In the genomic region with DNA sequence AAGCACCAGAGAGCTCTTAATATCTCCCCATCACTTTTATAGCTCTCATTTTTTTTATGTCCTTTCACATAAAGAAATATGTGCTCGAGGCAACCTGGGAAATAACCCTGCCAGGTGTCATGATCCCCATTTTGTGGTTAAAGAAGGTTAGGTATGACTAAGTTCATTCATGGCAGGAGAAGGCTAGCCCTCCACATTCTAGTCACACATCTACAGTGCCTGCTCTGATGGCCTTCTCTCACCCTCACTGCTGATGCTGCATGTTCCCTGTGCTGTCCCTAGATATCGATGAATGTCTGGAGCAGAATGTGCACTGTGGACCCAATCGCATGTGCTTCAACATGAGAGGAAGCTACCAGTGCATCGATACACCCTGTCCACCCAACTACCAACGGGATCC, we compare ENCODE assay signal across 8 cellular contexts.
DNase-seq lines count a peak whose midpoint lies in the region; ATAC-seq and TF ChIP-seq lines count a peak whose summit lies in the region.

No MANE protein-coding gene starts in this region.

- no peak overlapping the region for H2BK120ac ChIP-seq in mesenchymal stem cell (ENCODE audit: low read depth, low read length)

- H2AFZ ChIP-seq in mesenchymal stem cell (ENCODE audit: low read depth, low read length): peak overlapping the region; percentile 48

- H3K27ac ChIP-seq in mesenchymal stem cell (ENCODE audit: low read length, poor library complexity, severe bottlenecking) (peak overlapping the region; percentile 91), testis (no peak overlapping the region)
- H3K27ac ChIP-seq in effector memory CD4-positive, alpha-beta T cell (ENCODE audit: insufficient read depth, low read length, poor library complexity, severe bottlenecking): no peak overlapping the region

- H3K23ac ChIP-seq in mesenchymal stem cell (ENCODE audit: low read length in 2 of 2): no peak overlapping the region

- H2BK5ac ChIP-seq in mesenchymal stem cell (ENCODE audit: low read depth, low read length, poor library complexity, severe bottlenecking): no peak overlapping the region

- H3K4me1 ChIP-seq in mesenchymal stem cell (ENCODE audit: control insufficient read depth, insufficient read depth, low read depth, low read length) (peaks cover 9% of the 10 kb centered on the region), testis (no peaks in the 10 kb centered on the region)
- no peaks in the 10 kb centered on the region for H3K4me1 ChIP-seq in effector memory CD4-positive, alpha-beta T cell (ENCODE audit: control insufficient read depth, insufficient read depth, low read length, poor library complexity, severe bottlenecking)

- ATAC-seq in GM19025 (IDR thresholded peaks at IDR 0.05; ENCODE audit: low read depth, unreplicated experiment) (peak; percentile 38), HG02678 (IDR thresholded peaks at IDR 0.05; ENCODE audit: unreplicated experiment) (peak; percentile 59)

- peak overlapping the region; percentile 46 for H2AK5ac ChIP-seq in mesenchymal stem cell (ENCODE audit: low read length, severe bottlenecking)

- H3K4ac ChIP-seq in mesenchymal stem cell (ENCODE audit: low read depth in 1 of 2, low read length in 2 of 2): peak overlapping the region in 1 of 2 experiments; percentile 64

- H3K79me1 ChIP-seq in mesenchymal stem cell (replicated peaks; ENCODE audit: low read length, poor library complexity, severe bottlenecking): no peaks in the 10 kb centered on the region

- no peak for TF ChIP-seq CTCF in testis (IDR thresholded peaks at IDR 0.05)

- peak overlapping the region; percentile 46 to 59 for H3K18ac ChIP-seq in mesenchymal stem cell (ENCODE audit: low read depth in 1 of 2, low read length in 2 of 2)

- DNase-seq in NCI-H226: peak; percentile 31
- DNase-seq in mesenchymal stem cell: no peak
- DNase-seq in NOMO-1 (lab: John Stamatoyannopoulos, UW; ENCODE audit: unreplicated experiment in 2 of 2): no peak
- no peak for DNase-seq in cortex of kidney (lab: John Stamatoyannopoulos, UW)
- DNase-seq in effector memory CD4-positive, alpha-beta T cell: no peak
- no peak for DNase-seq in testis

- WGBS in mesenchymal stem cell: 40% methylated on average over 5 of the region's 5 CpGs
- WGBS in testis, 2 donors: 91 to 93% methylated on average over 5 of the region's 5 CpGs

- H3K36me3 ChIP-seq in mesenchymal stem cell (ENCODE audit: control insufficient read depth in 1 of 2, insufficient read depth in 2 of 2, low read depth in 1 of 2, low read length in 2 of 2) (peaks cover 5 to 40% of the 10 kb centered on the region in 2 experiments), testis (ENCODE audit: low read depth, missing control alignments) (no peaks in the 10 kb centered on the region)
- H3K36me3 ChIP-seq in effector memory CD4-positive, alpha-beta T cell (ENCODE audit: control insufficient read depth, insufficient read depth, low read length): no peaks in the 10 kb centered on the region

- H3K4me3 ChIP-seq in mesenchymal stem cell (ENCODE audit: insufficient read depth in 1 of 2, low read depth in 1 of 2, low read length in 2 of 2) (no peak overlapping the region), testis (no peak overlapping the region)
- no peak overlapping the region for H3K4me3 ChIP-seq in effector memory CD4-positive, alpha-beta T cell (ENCODE audit: insufficient read depth, low read depth, low read length, poor library complexity, severe bottlenecking)

- TF ChIP-seq POLR2A in testis (IDR thresholded peaks at IDR 0.05): no peak

- intact Hi-C loops in testis (cut with DNase I; ENCODE audit: low total_unique reads): no loop called here

- H4K91ac ChIP-seq in mesenchymal stem cell (ENCODE audit: low read length): peak overlapping the region; percentile 79

- no peaks in the 10 kb centered on the region for H3K9me3 ChIP-seq in mesenchymal stem cell (ENCODE audit: control insufficient read depth, low read length)
- H3K9me3 ChIP-seq in effector memory CD4-positive, alpha-beta T cell (ENCODE audit: control insufficient read depth, low read length): no peaks in the 10 kb centered on the region
- no peaks in the 10 kb centered on the region for H3K9me3 ChIP-seq in testis

- H3K4me2 ChIP-seq in mesenchymal stem cell (ENCODE audit: low read length, poor library complexity, severe bottlenecking): no peak overlapping the region

- peak overlapping the region in 1 of 2 experiments; percentile 19 for H3K14ac ChIP-seq in mesenchymal stem cell (ENCODE audit: low read length in 2 of 2)

- peak overlapping the region; percentile 34 to 42 for H2BK12ac ChIP-seq in mesenchymal stem cell (ENCODE audit: low read length in 2 of 2)

- H4K8ac ChIP-seq in mesenchymal stem cell (ENCODE audit: low read length): peak overlapping the region; percentile 77

- H2BK15ac ChIP-seq in mesenchymal stem cell (ENCODE audit: low read depth, poor library complexity, severe bottlenecking): no peak overlapping the region

- H3K27me3 ChIP-seq in mesenchymal stem cell (ENCODE audit: control insufficient read depth in 1 of 2, insufficient read depth in 1 of 2, low read length in 2 of 2) (no peaks in the 10 kb centered on the region), testis (no peaks in the 10 kb centered on the region)
- H3K27me3 ChIP-seq in effector memory CD4-positive, alpha-beta T cell (replicated peaks; ENCODE audit: control insufficient read depth, insufficient read depth, low read length, poor library complexity, severe bottlenecking): no peaks in the 10 kb centered on the region

- H3K9ac ChIP-seq in mesenchymal stem cell (ENCODE audit: low read length): peak overlapping the region; percentile 76
